Comparison of ENCODE assay signal across 13 cellular contexts in genomic region chr11:105032495-105032894, GRCh38. TPM values are rescaled to one million over a fixed set of nuclear protein-coding genes. Genes with fewer than 3 reads are reported as not detected.
A peak's percentile ranks its signal among the peaks of the same experiment; 100 is the strongest.
DNase-seq lines count a peak whose midpoint lies in the region; ATAC-seq and TF ChIP-seq lines count a peak whose summit lies in the region.
"Had no signal": no experiment of that assay in that cellular context is flagged by ENCODE, and none has a peak within 500 bp of the region (broad histone marks: within the 10 kb centered on the region; RNA-seq: fewer than 3 reads in every experiment).

No MANE protein-coding gene starts in this region.

- H3K27me3 Mint-ChIP-seq in activated CD4-positive, alpha-beta T cell treated with anti-CD3 and anti-CD28 coated beads for 36 hours: no peaks in the 10 kb centered on the region
- no peaks in the 10 kb centered on the region for H3K27me3 Mint-ChIP-seq in central memory CD8-positive, alpha-beta T cell

- POLR2A ChIA-PET in activated CD4-positive, alpha-beta T cell treated with anti-CD3 and anti-CD28 coated beads for 36 hours (lab: Charles Lee): no interaction called here

- CTCF ChIA-PET in activated CD4-positive, alpha-beta T cell treated with anti-CD3 and anti-CD28 coated beads for 36 hours (lab: Charles Lee): no interaction called here

- intact Hi-C loops in activated CD4-positive, alpha-beta T cell treated with anti-CD3 and anti-CD28 coated beads for 36 hours (cut with DNase I, micrococcal nuclease): no loop called here

- H3K27me3 ChIP-seq in HL-60 (ENCODE audit: insufficient read depth, poor library complexity, severe bottlenecking): no peaks in the 10 kb centered on the region
- H3K27me3 ChIP-seq: tibial nerve had no signal

- no peak for ATAC-seq in activated CD4-positive, alpha-beta T cell treated with anti-CD3 and anti-CD28 coated beads for 36 hours
- ATAC-seq in central memory CD8-positive, alpha-beta T cell (replicated peaks; ENCODE audit: extremely low read depth, poor library complexity, severe bottlenecking): no peak
- no peak for ATAC-seq in GM19023 (IDR thresholded peaks at IDR 0.05; ENCODE audit: unreplicated experiment)

- H3K27ac Mint-ChIP-seq in activated CD4-positive, alpha-beta T cell treated with anti-CD3 and anti-CD28 coated beads for 36 hours: peak overlapping the region; percentile 64
- peak overlapping the region; percentile 91 for H3K27ac Mint-ChIP-seq in central memory CD8-positive, alpha-beta T cell (ENCODE audit: low read depth)

- H3K27ac ChIP-seq in HL-60 (replicated peaks): peak overlapping the region; percentile 34
- H3K27ac ChIP-seq in skin epidermis: peak overlapping the region in 4 of 21 experiments; percentile 29 to 94 (median 91)
- H3K27ac ChIP-seq: RWPE1 had no signal

- H3K9me3 Mint-ChIP-seq in activated CD4-positive, alpha-beta T cell treated with anti-CD3 and anti-CD28 coated beads for 36 hours (ENCODE audit: low read depth): no peaks in the 10 kb centered on the region
- no peaks in the 10 kb centered on the region for H3K9me3 Mint-ChIP-seq in central memory CD8-positive, alpha-beta T cell

- H3K4me3 Mint-ChIP-seq in activated CD4-positive, alpha-beta T cell treated with anti-CD3 and anti-CD28 coated beads for 36 hours: peak overlapping the region; percentile 43
- H3K4me3 Mint-ChIP-seq in central memory CD8-positive, alpha-beta T cell: peak overlapping the region; percentile 86

- DNase-seq in activated CD4-positive, alpha-beta T cell treated with anti-CD3 and anti-CD28 coated beads for 36 hours: no peak
- DNase-seq in activated CD4-positive, alpha-beta T cell treated with anti-CD3 and anti-CD28 coated beads for 1 hour: no peak
- DNase-seq in HL-60 (ENCODE audit: low read depth in 1 of 2, low spot score in 1 of 2) (peak; percentile 38 to 44), HCEC 1CT (no peak), DMS 273 (lab: John Stamatoyannopoulos, UW; ENCODE audit: unreplicated experiment) (no peak)
- no peak for DNase-seq in central memory CD8-positive, alpha-beta T cell (ENCODE audit: low spot score in 2 of 2)
- DNase-seq: GOT3 had no signal

- TF ChIP-seq CTCF in HL-60 (IDR thresholded peaks at IDR 0.05; ENCODE audit: insufficient read depth, low read length): no peak

- peaks cover 54% of the 10 kb centered on the region for H3K4me1 Mint-ChIP-seq in activated CD4-positive, alpha-beta T cell treated with anti-CD3 and anti-CD28 coated beads for 36 hours
- peaks cover 41% of the 10 kb centered on the region for H3K4me1 Mint-ChIP-seq in central memory CD8-positive, alpha-beta T cell

- H3K36me3 Mint-ChIP-seq in activated CD4-positive, alpha-beta T cell treated with anti-CD3 and anti-CD28 coated beads for 36 hours (ENCODE audit: low read depth): peaks cover 33% of the 10 kb centered on the region
- peaks cover 39% of the 10 kb centered on the region for H3K36me3 Mint-ChIP-seq in central memory CD8-positive, alpha-beta T cell (ENCODE audit: insufficient read depth)

- H3K4me3 ChIP-seq in HL-60 (replicated peaks; ENCODE audit: insufficient read depth, low read length) (peak overlapping the region; percentile 44), skin epidermis (peak overlapping the region in 5 of 7 experiments; percentile 3 to 53 (median 38))

RNA-seq across cellular contexts. Expression of gene CASP1, which starts 2.4 kb away (rescaled TPM):
- total RNA-seq in activated CD4-positive, alpha-beta T cell treated with anti-CD3 and anti-CD28 coated beads for 36 hours: 10 to 100 TPM; 23.7 to 33.4 TPM

RNA-seq across cellular contexts. Expression of gene CASP5, which starts 9.5 kb away (rescaled TPM):
- not detected for total RNA-seq in activated CD4-positive, alpha-beta T cell treated with anti-CD3 and anti-CD28 coated beads for 36 hours
- total RNA-seq: bronchial epithelial cell, endothelial cell of umbilical vein had no signal

RNA-seq across cellular contexts. Expression of gene CARD16, which starts 12.6 kb away (rescaled TPM):
- 10 to 100 TPM; 11.6 to 13.9 TPM for total RNA-seq in activated CD4-positive, alpha-beta T cell treated with anti-CD3 and anti-CD28 coated beads for 36 hours

Comparison
In these comparisons a context has a peak if more than half of its experiments do, and no peak if none do; other contexts are left out.
1. DNase-seq: peak in HL-60 (2 of 2); none in activated CD4-positive, alpha-beta T cell treated with anti-CD3 and anti-CD28 coated beads for 36 hours (single experiment), activated CD4-positive, alpha-beta T cell treated with anti-CD3 and anti-CD28 coated beads for 1 hour (single experiment), central memory CD8-positive, alpha-beta T cell (0 of 2), HCEC 1CT (single experiment) and DMS 273 (single experiment).